In the genomic region with DNA sequence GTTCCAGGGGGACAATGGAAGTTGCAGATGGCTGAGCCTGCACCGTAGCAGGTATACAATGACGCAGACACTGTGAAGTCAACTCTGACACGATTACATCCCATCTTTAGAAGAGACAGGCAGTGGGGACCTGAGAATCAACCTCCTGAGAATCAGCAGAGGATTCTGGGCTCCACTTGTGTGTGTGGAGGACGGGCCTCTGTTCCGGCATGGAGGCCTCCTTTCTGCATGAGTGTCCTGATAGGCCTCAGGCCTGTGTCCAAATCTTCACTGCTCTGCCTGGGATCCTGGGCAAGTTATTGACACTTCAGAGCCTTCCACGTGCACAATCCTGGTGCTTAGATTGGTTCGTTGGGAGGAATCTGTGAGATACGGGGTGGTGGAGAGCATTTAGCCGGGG, we compare ENCODE assay signal across 24 cellular contexts.
A peak's percentile ranks its signal among the peaks of the same experiment; 100 is the strongest.
DNase-seq lines count a peak whose midpoint lies in the region; ATAC-seq, FAIRE-seq and TF ChIP-seq lines count a peak whose summit lies in the region.
"Had no signal": no experiment of that assay in that cellular context is flagged by ENCODE, and none has a peak within 500 bp of the region (broad histone marks: within the 10 kb centered on the region; RNA-seq: fewer than 3 reads in every experiment).

No MANE protein-coding gene starts in this region.

- H3K36me3 Mint-ChIP-seq in astrocyte (ENCODE audit: low read depth, unreplicated experiment): peaks cover 6% of the 10 kb centered on the region
- no peaks in the 10 kb centered on the region for H3K36me3 Mint-ChIP-seq in natural killer cell treated with Interleukin-12 subunit alpha and Interleukin-12 subunit beta and Interleukin-15 and Interleukin-18, amount 100 ng/mL, for 72 hours
- H3K36me3 Mint-ChIP-seq in effector memory CD8-positive, alpha-beta T cell (ENCODE audit: insufficient read depth): no peaks in the 10 kb centered on the region
- H3K36me3 Mint-ChIP-seq: CD8-positive, alpha-beta T cell had no signal

- peaks cover 9% of the 10 kb centered on the region for H3K4me1 Mint-ChIP-seq in astrocyte (ENCODE audit: low read depth, unreplicated experiment)
- H3K4me1 Mint-ChIP-seq in natural killer cell treated with Interleukin-12 subunit alpha and Interleukin-12 subunit beta and Interleukin-15 and Interleukin-18, amount 100 ng/mL, for 72 hours (ENCODE audit: low read depth in 2 of 2): peaks cover 0 to 3% of the 10 kb centered on the region in 2 donors
- H3K4me1 Mint-ChIP-seq in effector memory CD8-positive, alpha-beta T cell (ENCODE audit: low read depth in 2 of 2): no peaks in the 10 kb centered on the region

- H3K4me2 ChIP-seq in BLaER1: peak overlapping the region; percentile 94
- H3K4me2 ChIP-seq in astrocyte (ENCODE audit: low read length): no peak overlapping the region
- H3K4me2 ChIP-seq in smooth muscle cell: peak overlapping the region; percentile 69

- no peak overlapping the region for H3K9ac ChIP-seq in BLaER1
- H3K9ac ChIP-seq in astrocyte (ENCODE audit: low read length): no peak overlapping the region
- H3K9ac ChIP-seq in smooth muscle cell (ENCODE audit: low read depth): no peak overlapping the region

- no peak for ATAC-seq in natural killer cell treated with Interleukin-12 subunit alpha and Interleukin-12 subunit beta and Interleukin-15 and Interleukin-18, amount 100 ng/mL, for 72 hours
- ATAC-seq in effector memory CD8-positive, alpha-beta T cell (replicated peaks): no peak
- ATAC-seq: CD8-positive, alpha-beta T cell; HCT116 had no signal

- H3K9me3 ChIP-seq in BLaER1 (0 out of 2 replicates have a peak, but pooled peaks cover 6% of the 10 kb centered on the region), astrocyte (ENCODE audit: insufficient read depth, low read depth, low read length) (no peaks in the 10 kb centered on the region), smooth muscle cell (replicated peaks; ENCODE audit: low read depth) (no peaks in the 10 kb centered on the region)

- H3K4me1 ChIP-seq in BLaER1 (peaks cover 97% of the 10 kb centered on the region), astrocyte (ENCODE audit: insufficient read depth, low read length) (peaks cover 4% of the 10 kb centered on the region), smooth muscle cell (ENCODE audit: low read depth) (peaks cover 12% of the 10 kb centered on the region)

- peaks cover 13% of the 10 kb centered on the region for H3K9me3 Mint-ChIP-seq in astrocyte (ENCODE audit: unreplicated experiment)
- H3K9me3 Mint-ChIP-seq in natural killer cell treated with Interleukin-12 subunit alpha and Interleukin-12 subunit beta and Interleukin-15 and Interleukin-18, amount 100 ng/mL, for 72 hours: no peaks in the 10 kb centered on the region
- H3K9me3 Mint-ChIP-seq in effector memory CD8-positive, alpha-beta T cell: peaks cover 0 to 2% of the 10 kb centered on the region in 2 donors
- H3K9me3 Mint-ChIP-seq: CD8-positive, alpha-beta T cell had no signal

- DNase-seq in astrocyte (ENCODE audit: low read depth): no peak
- DNase-seq in natural killer cell treated with Interleukin-12 subunit alpha and Interleukin-12 subunit beta and Interleukin-15 and Interleukin-18, amount 100 ng/mL, for 72 hours (ENCODE audit: low spot score): peak; percentile 40
- no peak for DNase-seq in smooth muscle cell (lab: John Stamatoyannopoulos, UW; ENCODE audit: unreplicated experiment)
- no peak for DNase-seq in occipital lobe (lab: John Stamatoyannopoulos, UW)
- no peak for DNase-seq in GM13976 (ENCODE audit: low spot score)
- DNase-seq in effector memory CD8-positive, alpha-beta T cell: no peak
- DNase-seq: Calu3; CD8-positive, alpha-beta T cell; DMS79 treated with DMSO at 0.1 percent for 48 hours; GF-D8; NCI-H1092; NCI-H1417 treated with DMSO at 0.1 percent for 48 hours; NCI-H1694 treated with DMSO at 0.1 percent for 48 hours; NCI-H2081; NCI-H2227 treated with DMSO at 0.1 percent for 48 hours; NCI-H526 treated with DMSO at 0.1 percent for 48 hours; RPMI8226; SHP77 had no signal

- peak overlapping the region; percentile 53 for H3K27ac Mint-ChIP-seq in astrocyte (ENCODE audit: unreplicated experiment)
- H3K27ac Mint-ChIP-seq in natural killer cell treated with Interleukin-12 subunit alpha and Interleukin-12 subunit beta and Interleukin-15 and Interleukin-18, amount 100 ng/mL, for 72 hours: no peak overlapping the region
- no peak overlapping the region for H3K27ac Mint-ChIP-seq in effector memory CD8-positive, alpha-beta T cell
- H3K27ac Mint-ChIP-seq: CD8-positive, alpha-beta T cell had no signal

- H3K4me3 ChIP-seq in BLaER1 (no peak overlapping the region), astrocyte (ENCODE audit: insufficient read depth, low read depth, low read length) (no peak overlapping the region), smooth muscle cell (no peak overlapping the region)

- H3K79me2 ChIP-seq in astrocyte (ENCODE audit: insufficient read depth, low read length) (no peaks in the 10 kb centered on the region), smooth muscle cell (ENCODE audit: low read depth) (no peaks in the 10 kb centered on the region)

- no peak for FAIRE-seq in astrocyte (lab: Jason Lieb, UNC)
- FAIRE-seq: A204.1, GM12891 had no signal

- H3K27me3 Mint-ChIP-seq in astrocyte (ENCODE audit: low read depth, unreplicated experiment): peaks cover 38% of the 10 kb centered on the region
- H3K27me3 Mint-ChIP-seq in natural killer cell treated with Interleukin-12 subunit alpha and Interleukin-12 subunit beta and Interleukin-15 and Interleukin-18, amount 100 ng/mL, for 72 hours: peaks cover 0 to 6% of the 10 kb centered on the region in 2 donors
- H3K27me3 Mint-ChIP-seq in effector memory CD8-positive, alpha-beta T cell: peaks cover 28 to 74% of the 10 kb centered on the region in 2 donors

- in situ Hi-C loops in GM13976 (cut with MboI; ENCODE audit: low sequenced_read_pairs, unreplicated experiment): no loop called here

- peak overlapping the region; percentile 97 for H3K27ac ChIP-seq in BLaER1
- H3K27ac ChIP-seq in astrocyte (ENCODE audit: low read depth, low read length): no peak overlapping the region
- H3K27ac ChIP-seq in smooth muscle cell (ENCODE audit: low read depth): peak overlapping the region; percentile 88
- H3K27ac ChIP-seq: C4-2B, HL-60 had no signal

- no peak for TF ChIP-seq CTCF in astrocyte (IDR thresholded peaks at IDR 0.05; ENCODE audit: insufficient read depth, low read depth, low read length)
- no peak for TF ChIP-seq CTCF in smooth muscle cell (IDR thresholded peaks at IDR 0.05; ENCODE audit: borderline replicate concordance, insufficient read depth, poor library complexity, severe bottlenecking)
- TF ChIP-seq CTCF in GM13976 (IDR thresholded peaks at IDR 0.05; ENCODE audit: borderline replicate concordance, control extremely low read depth, extremely low read depth, insufficient read depth, missing control alignments): no peak

- H3K36me3 ChIP-seq in BLaER1 (no peaks in the 10 kb centered on the region), astrocyte (ENCODE audit: insufficient read depth, low read length) (no peaks in the 10 kb centered on the region), smooth muscle cell (ENCODE audit: low read depth) (no peaks in the 10 kb centered on the region)

- no peak overlapping the region for H3K4me3 Mint-ChIP-seq in astrocyte (ENCODE audit: unreplicated experiment)
- no peak overlapping the region for H3K4me3 Mint-ChIP-seq in natural killer cell treated with Interleukin-12 subunit alpha and Interleukin-12 subunit beta and Interleukin-15 and Interleukin-18, amount 100 ng/mL, for 72 hours
- no peak overlapping the region for H3K4me3 Mint-ChIP-seq in effector memory CD8-positive, alpha-beta T cell
- H3K4me3 Mint-ChIP-seq: CD8-positive, alpha-beta T cell had no signal

- 91% methylated on average over 9 of the region's 9 CpGs for WGBS in smooth muscle cell (ENCODE audit: low lambda C conversion rate)

- H2AFZ ChIP-seq in astrocyte (ENCODE audit: low read depth, low read length) (no peak overlapping the region), smooth muscle cell (ENCODE audit: low read depth) (no peak overlapping the region)

- no peaks in the 10 kb centered on the region for H4K20me1 ChIP-seq in BLaER1
- H4K20me1 ChIP-seq in astrocyte (ENCODE audit: insufficient read depth, low read length): no peaks in the 10 kb centered on the region
- H4K20me1 ChIP-seq in smooth muscle cell (ENCODE audit: low read depth): no peaks in the 10 kb centered on the region

- H3K27me3 ChIP-seq in BLaER1 (no peaks in the 10 kb centered on the region), astrocyte (ENCODE audit: insufficient read depth, low read length) (peaks cover 2% of the 10 kb centered on the region), smooth muscle cell (ENCODE audit: low read depth) (no peaks in the 10 kb centered on the region)

- peaks cover 11% of the 10 kb centered on the region for H3F3A ChIP-seq in smooth muscle cell (ENCODE audit: low read depth)
